16 cellular contexts compared by ENCODE assay signal in genomic region chr11:10075141-10075540, GRCh38.
DNase-seq lines count a peak whose midpoint lies in the region; ATAC-seq, FAIRE-seq and TF ChIP-seq lines count a peak whose summit lies in the region.
"Had no signal": no experiment of that assay in that cellular context is flagged by ENCODE, and none has a peak within 500 bp of the region (broad histone marks: within the 10 kb centered on the region; RNA-seq: fewer than 3 reads in every experiment).

No MANE protein-coding gene starts in this region.

- ATAC-seq in activated T-cell treated with anti-CD3 and anti-CD28 coated beads, Interleukin-2, amount 50 U/mL, for 72 hours (replicated peaks in 1 of 2) = peak; percentile 59 to 89
- no peak for ATAC-seq in Panc1
- ATAC-seq: HepG2 had no signal

- in situ Hi-C loops in Panc1 (cut with HindIII; ENCODE audit: low pct_unique_long_range_greater_than_20kb, low sequenced_read_pairs) = no loop called here

- peaks cover 4 to 9% of the 10 kb centered on the region in 2 donors for H3K36me3 Mint-ChIP-seq in activated T-cell treated with anti-CD3 and anti-CD28 coated beads, Interleukin-2, amount 50 U/mL, for 72 hours (ENCODE audit: insufficient read depth in 2 of 2)

- FAIRE-seq in GM12891 (lab: Jason Lieb, UNC) = peak; percentile 45
- peak; percentile 17 for FAIRE-seq in urothelium cell line (lab: Jason Lieb, UNC)
- FAIRE-seq: GM18507, HepG2 had no signal

- peaks cover 0 to 12% of the 10 kb centered on the region in 2 donors for H3K9me3 Mint-ChIP-seq in activated T-cell treated with anti-CD3 and anti-CD28 coated beads, Interleukin-2, amount 50 U/mL, for 72 hours

- peak overlapping the region; percentile 3; the same call in 1 of the 2 replicates for H3K27ac ChIP-seq in Panc1 (ENCODE audit: low read length)
- H3K27ac ChIP-seq: GM23248 had no signal

- CTCF ChIA-PET in Panc1 (lab: Charles Lee) = no interaction called here

- H3K4me3 ChIP-seq in Panc1 (ENCODE audit: low read depth in 2 of 2, low read length in 2 of 2) = no peak overlapping the region
- H3K4me3 ChIP-seq: GM23248 had no signal

- intact Hi-C loops in Panc1 (cut with micrococcal nuclease; ENCODE audit: unreplicated experiment) = no loop called here

- TF ChIP-seq POLR2A in GM12891 (IDR thresholded peaks at IDR 0.05; ENCODE audit: low read depth, low read length) = no peak

- DNase-seq in activated T-cell treated with anti-CD3 and anti-CD28 coated beads, Interleukin-2, amount 50 U/mL, for 72 hours = no peak
- DNase-seq in activated T-cell treated with anti-CD3 and anti-CD28 coated beads, Interleukin-2, amount 50 U/mL, for 1 hour = no peak
- DNase-seq in GM12891 (ENCODE audit: insufficient read length, low spot score) = no peak
- DNase-seq in Panc1 (ENCODE audit: low read depth, low spot score) = no peak
- no peak for DNase-seq in urothelium cell line (ENCODE audit: low spot score)
- DNase-seq in stimulated activated CD4-positive, alpha-beta T cell treated with anti-CD3 and anti-CD28 coated beads, Interleukin-2, amount 100 ng/mL, for 24 hours = no peak
- no peak for DNase-seq in KG1 (lab: John Stamatoyannopoulos, UW)
- DNase-seq: ACHN; C1 segment of cervical spinal cord; CD4-positive, alpha-beta T cell; DND-41; GDM1; GM23248; H7 had no signal

- peaks cover 20% of the 10 kb centered on the region for H3K9me3 ChIP-seq in Panc1 (ENCODE audit: control insufficient read depth, insufficient read depth, low read depth, low read length)

- no peaks in the 10 kb centered on the region for H3K4me1 Mint-ChIP-seq in activated T-cell treated with anti-CD3 and anti-CD28 coated beads, Interleukin-2, amount 50 U/mL, for 72 hours (ENCODE audit: low read depth)

- no peaks in the 10 kb centered on the region for H3K27me3 Mint-ChIP-seq in activated T-cell treated with anti-CD3 and anti-CD28 coated beads, Interleukin-2, amount 50 U/mL, for 72 hours (ENCODE audit: low read depth)
- H3K27me3 Mint-ChIP-seq: CD4-positive, alpha-beta T cell had no signal

- H3K4me3 Mint-ChIP-seq in activated T-cell treated with anti-CD3 and anti-CD28 coated beads, Interleukin-2, amount 50 U/mL, for 72 hours = no peak overlapping the region
- H3K4me3 Mint-ChIP-seq: CD4-positive, alpha-beta T cell had no signal

- no peaks in the 10 kb centered on the region for H3K4me1 ChIP-seq in Panc1 (ENCODE audit: control insufficient read depth, insufficient read depth, low read length)

- H3K36me3 ChIP-seq in Panc1 (ENCODE audit: control insufficient read depth, insufficient read depth, low read length) = no peaks in the 10 kb centered on the region

- POLR2A ChIA-PET in Panc1 (lab: Charles Lee) = interaction anchor here (0.6 kb wide), 1 partner anchor 270 kb away, joined by 3 read pairs; no protein-coding TSS in a partner anchor

- TF ChIP-seq CTCF in Panc1 (IDR thresholded peaks at IDR 0.05) = no peak

- H3K27ac Mint-ChIP-seq in activated T-cell treated with anti-CD3 and anti-CD28 coated beads, Interleukin-2, amount 50 U/mL, for 72 hours = no peak overlapping the region
- H3K27ac Mint-ChIP-seq: CD4-positive, alpha-beta T cell had no signal

- H3K27me3 ChIP-seq in Panc1 (ENCODE audit: control insufficient read depth, insufficient read depth, low read length) = no peaks in the 10 kb centered on the region

- BruUV-seq in Panc1 (replicated peaks; lab: Mats Ljungman, UMichigan) = no TSS peak

TF ChIP-seq in GM12891, 5 proteins besides CTCF, POLR2A, EP300 and RAD21:
- TF ChIP-seq TAF1 (IDR thresholded peaks at IDR 0.05; ENCODE audit: low read depth, low read length) (no peak), POLR2AphosphoS5 (IDR thresholded peaks at IDR 0.05; ENCODE audit: low read depth, low read length) (no peak), PAX5 (IDR thresholded peaks at IDR 0.05; ENCODE audit: insufficient read depth, low read length, severe bottlenecking) (no peak), SPI1 (IDR thresholded peaks at IDR 0.05; ENCODE audit: low read depth, low read length) (no peak), POU2F2 (IDR thresholded peaks at IDR 0.05; ENCODE audit: low read depth, low read length) (no peak)
